8 cellular contexts compared by ENCODE assay signal in the genomic region with DNA sequence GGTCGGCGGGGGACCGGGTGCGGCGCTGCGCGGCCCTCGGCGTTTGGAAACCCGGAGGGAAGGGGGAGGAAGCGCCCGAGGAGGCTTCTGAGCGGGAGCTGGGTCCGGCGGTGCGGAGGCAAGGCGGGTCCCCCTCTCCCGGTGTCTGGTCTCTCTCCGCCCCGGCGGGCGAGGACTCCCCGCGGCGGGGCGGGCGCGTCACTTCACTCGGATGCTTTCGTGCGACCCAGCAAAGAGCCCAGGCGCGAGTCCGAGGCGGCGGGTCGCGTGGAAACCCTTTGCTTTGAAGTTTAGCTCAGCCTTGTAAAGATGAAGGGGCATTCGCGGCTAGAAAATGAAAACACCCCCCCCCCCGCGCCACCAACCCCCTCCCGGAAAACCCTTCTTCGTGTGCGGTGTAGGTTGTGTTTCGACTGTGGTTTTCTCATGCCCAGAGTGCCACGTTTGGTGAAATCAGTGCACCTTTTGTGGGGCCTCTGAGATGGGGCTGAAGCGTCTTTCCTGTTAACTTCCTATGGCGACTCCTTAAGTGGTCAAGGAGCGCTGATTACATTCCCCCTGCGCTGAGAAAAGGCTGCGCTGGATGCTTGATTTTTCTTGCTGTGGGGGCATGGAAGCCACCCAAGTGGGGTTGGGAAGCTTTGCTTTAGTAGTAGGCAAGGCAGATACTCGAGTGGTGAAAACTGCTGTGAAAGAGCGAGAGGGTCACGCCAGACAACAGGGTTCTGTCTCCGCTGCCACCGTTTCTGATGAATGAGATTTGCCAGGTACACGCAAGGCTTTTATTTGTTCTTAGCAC. TPM values are rescaled to one million over a fixed set of nuclear protein-coding genes. Genes with fewer than 3 reads are reported as not detected.
A peak's percentile ranks its signal among the peaks of the same experiment; 100 is the strongest.
DNase-seq lines count a peak whose midpoint lies in the region; ATAC-seq lines count a peak whose summit lies in the region.

No MANE protein-coding gene starts in this region.

- H3K27me3 ChIP-seq in layer of hippocampus (ENCODE audit: control insufficient read depth, insufficient read depth, low read length), result no peaks in the 10 kb centered on the region

- ATAC-seq in HG02840 (IDR thresholded peaks at IDR 0.05; ENCODE audit: low FRiP score, unreplicated experiment) (peak; percentile 32), HG03520 (IDR thresholded peaks at IDR 0.05; ENCODE audit: unreplicated experiment) (no peak)

- DNase-seq in G401 (ENCODE audit: low spot score) (peak; percentile 69), RPMI8226 (peak; percentile 49)
- peak; percentile 2 to 7 for DNase-seq in stimulated activated CD4-positive, alpha-beta T cell treated with anti-CD3 and anti-CD28 coated beads, Interleukin-1b, Interleukin-23, amount 100 ng/mL, for 4 hours (ENCODE audit: low read depth in 2 of 2)
- DNase-seq in activated effector memory CD4-positive, alpha-beta T cell treated with Interleukin-2 at 50 U/mL for 16 hours, result no peak

- H3K27ac ChIP-seq in cingulate gyrus (ENCODE audit: low read depth, low read length) (peak overlapping the region; percentile 96), layer of hippocampus (ENCODE audit: low read depth, low read length) (peak overlapping the region; percentile 96)

- in situ Hi-C loops in G401 (cut with HindIII; ENCODE audit: low sequenced_read_pairs), result no loop called here

RNA-seq across cellular contexts. Expression of a gene that starts 0.9 kb away (rescaled TPM):
- total RNA-seq in G401 (2014; rRNA removed; shearing (Covaris generic)), result 1.2 TPM in 1 of 2 replicates, not detected in the other
